20 cellular contexts compared by ENCODE assay signal in genomic region chr9:115758441-115758840, GRCh38.
"Had no signal": no experiment of that assay in that cellular context is flagged by ENCODE, and none has a peak within 500 bp of the region (broad histone marks: within the 10 kb centered on the region; RNA-seq: fewer than 3 reads in every experiment).

No MANE protein-coding gene starts in this region.

- H3K4me1 ChIP-seq: esophagus squamous epithelium, upper lobe of right lung, vagina had no signal

- ATAC-seq: effector memory CD8-positive, alpha-beta T cell; left colon; left ventricle myocardium superior; naive thymus-derived CD4-positive, alpha-beta T cell; right cardiac atrium; stimulated activated memory B cell treated with anti-CD40 and anti-IgM and Interleukin-4, amounts not matched to agents 10 μg/mL and 1 μg/mL and 100 μg/mL, for 72 hours; upper lobe of right lung had no signal

- H3K36me3 ChIP-seq: esophagus squamous epithelium, ovary, tibial artery, upper lobe of right lung, vagina had no signal

- H3K9me3 ChIP-seq: esophagus squamous epithelium, ovary, tibial artery, upper lobe of right lung, vagina had no signal

- H3K9me3 Mint-ChIP-seq: neural crest cell had no signal

- H3K4me3 ChIP-seq: esophagus squamous epithelium, hepatocyte, lung, ovary, tibial artery, upper lobe of right lung, vagina had no signal

- H3K27me3 ChIP-seq: esophagus squamous epithelium, hepatocyte, ovary, tibial artery, upper lobe of right lung, vagina had no signal

- H3K27me3 Mint-ChIP-seq: effector memory CD8-positive, alpha-beta T cell; naive thymus-derived CD4-positive, alpha-beta T cell; stimulated activated memory B cell treated with anti-CD40 and anti-IgM and Interleukin-4, amounts not matched to agents 10 μg/mL and 1 μg/mL and 100 μg/mL, for 72 hours had no signal

- H3K4me1 Mint-ChIP-seq: naive thymus-derived CD4-positive, alpha-beta T cell; neural crest cell; stimulated activated memory B cell treated with anti-CD40 and anti-IgM and Interleukin-4, amounts not matched to agents 10 μg/mL and 1 μg/mL and 100 μg/mL, for 72 hours had no signal

- H3K36me3 Mint-ChIP-seq: naive thymus-derived CD4-positive, alpha-beta T cell; stimulated activated memory B cell treated with anti-CD40 and anti-IgM and Interleukin-4, amounts not matched to agents 10 μg/mL and 1 μg/mL and 100 μg/mL, for 72 hours had no signal

- H3K4me3 Mint-ChIP-seq: effector memory CD8-positive, alpha-beta T cell; naive thymus-derived CD4-positive, alpha-beta T cell; neural crest cell; stimulated activated memory B cell treated with anti-CD40 and anti-IgM and Interleukin-4, amounts not matched to agents 10 μg/mL and 1 μg/mL and 100 μg/mL, for 72 hours; stimulated activated naive CD8-positive, alpha-beta T cell treated with anti-CD3 and anti-CD28 coated beads, Interleukin-15, Interleukin-2, amounts not matched to agents 100 ng/mL and 50 ng/mL, for 24 hours had no signal

- DNase-seq: effector memory CD8-positive, alpha-beta T cell; esophagus squamous epithelium; foreskin melanocyte; head of caudate nucleus; left colon; left ventricle myocardium superior; naive thymus-derived CD4-positive, alpha-beta T cell; ovary; right cardiac atrium; small intestine; stimulated activated CD4-positive, alpha-beta T cell treated with anti-CD3 and anti-CD28 coated beads, Interleukin-4, amount 100 ng/mL, for 1 hour; tibial artery; upper lobe of right lung had no signal

- H3K27ac ChIP-seq: epithelial cell of prostate, esophagus squamous epithelium, hepatocyte, ovary, tibial artery, upper lobe of right lung, vagina had no signal

- H3K27ac Mint-ChIP-seq: effector memory CD8-positive, alpha-beta T cell; naive thymus-derived CD4-positive, alpha-beta T cell; stimulated activated memory B cell treated with anti-CD40 and anti-IgM and Interleukin-4, amounts not matched to agents 10 μg/mL and 1 μg/mL and 100 μg/mL, for 72 hours; stimulated activated naive CD8-positive, alpha-beta T cell treated with anti-CD3 and anti-CD28 coated beads, Interleukin-15, Interleukin-2, amounts not matched to agents 100 ng/mL and 50 ng/mL, for 24 hours had no signal
